ENCODE assay signal across 8 cellular contexts in the genomic region with DNA sequence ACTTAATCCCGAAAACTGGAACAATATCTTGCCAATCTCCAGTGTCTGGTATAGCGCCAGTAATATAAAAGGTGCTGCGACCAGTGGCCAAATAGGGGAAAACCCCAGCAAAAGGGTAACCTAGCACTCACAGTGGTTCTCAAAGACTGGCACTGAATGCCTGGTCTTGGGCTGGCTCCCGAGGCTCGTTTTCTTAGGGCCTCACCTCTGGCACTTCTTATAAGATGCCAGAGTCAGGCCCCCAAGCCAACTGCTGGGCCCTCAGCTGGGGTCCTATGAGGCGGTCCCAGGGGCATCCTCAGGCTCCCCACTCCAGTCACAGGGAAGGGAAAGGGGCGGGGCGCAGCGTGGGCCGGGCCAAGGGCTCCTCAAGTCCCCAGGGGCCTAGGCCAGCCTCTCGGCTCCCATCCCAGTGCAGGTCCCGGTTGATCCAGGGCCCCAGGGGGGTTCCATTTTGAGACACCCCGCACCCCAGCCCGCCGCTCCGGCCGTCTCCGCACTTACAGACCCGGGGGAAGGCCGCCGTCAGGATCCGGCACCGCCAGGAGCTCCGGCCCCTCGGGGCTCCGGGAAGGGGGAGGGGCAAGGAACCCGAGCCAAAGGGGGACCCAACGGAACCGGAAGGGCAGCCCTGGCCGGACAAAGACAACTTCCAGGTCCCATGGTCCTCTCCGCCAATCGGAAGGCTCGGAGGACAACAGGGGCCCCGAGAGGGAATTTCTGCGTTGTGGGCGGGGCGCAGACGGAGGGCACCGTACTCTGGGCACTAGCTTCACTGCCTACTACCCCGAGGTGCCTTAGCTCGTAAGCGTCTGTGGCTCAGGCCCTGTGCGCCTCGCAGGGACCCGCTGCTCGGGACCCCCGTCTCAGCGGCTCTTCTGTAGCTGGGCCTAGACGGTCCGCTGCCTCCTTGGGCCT. TPM values are rescaled to one million over a fixed set of nuclear protein-coding genes. Genes with fewer than 3 reads are reported as not detected.
A peak's percentile ranks its signal among the peaks of the same experiment; 100 is the strongest.
DNase-seq lines count a peak whose midpoint lies in the region; ATAC-seq and TF ChIP-seq lines count a peak whose summit lies in the region.

A gene with protein sequence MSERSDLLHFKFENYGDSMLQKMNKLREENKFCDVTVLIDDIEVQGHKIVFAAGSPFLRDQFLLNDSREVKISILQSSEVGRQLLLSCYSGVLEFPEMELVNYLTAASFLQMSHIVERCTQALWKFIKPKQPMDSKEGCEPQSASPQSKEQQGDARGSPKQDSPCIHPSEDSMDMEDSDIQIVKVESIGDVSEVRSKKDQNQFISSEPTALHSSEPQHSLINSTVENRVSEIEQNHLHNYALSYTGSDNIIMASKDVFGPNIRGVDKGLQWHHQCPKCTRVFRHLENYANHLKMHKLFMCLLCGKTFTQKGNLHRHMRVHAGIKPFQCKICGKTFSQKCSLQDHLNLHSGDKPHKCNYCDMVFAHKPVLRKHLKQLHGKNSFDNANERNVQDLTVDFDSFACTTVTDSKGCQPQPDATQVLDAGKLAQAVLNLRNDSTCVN (minus strand): TSS at position 580 of the 918 bp plus-strand sequence. CDS start 11,578 bp downstream, outside the sequence.

- DNase-seq in C1 segment of cervical spinal cord (lab: John Stamatoyannopoulos, UW) = peak; percentile 79 to 97 (median 94)
- peak; percentile 73 for DNase-seq in NCI-H526 treated with DMSO at 0.1 percent for 48 hours (lab: John Stamatoyannopoulos, UW)
- peak; percentile 89 for DNase-seq in activated CD4-positive, alpha-beta T cell treated with anti-CD3 and anti-CD28 coated beads, Interleukin-2, amount 10 ng/mL, durations not matched to agents 7 days and 5 days
- peak; percentile 95 for DNase-seq in dedifferentiated amniotic fluid mesenchymal stem cell (ENCODE audit: extremely low spot score)
- DNase-seq in stimulated activated CD4-positive, alpha-beta T cell treated with anti-CD3 and anti-CD28 coated beads, Interleukin-4, amount 100 ng/mL, for 24 hours = peak; percentile 93

- peak; percentile 21 to 40 for TF ChIP-seq RAD21 in liver (IDR thresholded peaks at IDR 0.05)

- CTCF ChIA-PET in activated CD4-positive, alpha-beta T cell treated with anti-CD3 and anti-CD28 coated beads, Interleukin-2, amount 10 ng/mL, durations not matched to agents 7 days and 5 days (lab: Charles Lee) = interaction anchor here (1.4 to 1.8 kb wide), 7 partner anchors 9 to 103 kb away, joined by 3 to 8 read pairs (median 7); a partner anchor contains a TSS

- no peaks in the 10 kb centered on the region for H3K9me3 Mint-ChIP-seq in activated CD4-positive, alpha-beta T cell treated with anti-CD3 and anti-CD28 coated beads, Interleukin-2, amount 10 ng/mL, durations not matched to agents 7 days and 5 days

- TF ChIP-seq CTCF in liver (IDR thresholded peaks at IDR 0.05; ENCODE audit: low read depth, low read length, missing input control) = no peak

- no peaks in the 10 kb centered on the region for H3K9me3 ChIP-seq in liver (ENCODE audit: control insufficient read depth in 4 of 4, low read length in 3 of 4)

- peak within 1 kb of the TSS; percentile 61 to 85 for H3K9ac ChIP-seq in liver (ENCODE audit: low read depth in 1 of 2, low read length in 2 of 2)

- H3K27ac ChIP-seq in liver (ENCODE audit: low read depth in 1 of 2, low read length in 2 of 2) = peak within 1 kb of the TSS; percentile 46 to 61

- H3K4me1 ChIP-seq in liver (ENCODE audit: control insufficient read depth in 4 of 4, insufficient read depth in 4 of 4, low read length in 3 of 4) = peaks cover 0 to 29% (median 20%) of the 10 kb centered on the region in 4 donors

- 1% methylated on average over 50 of the region's 50 CpGs for WGBS in liver

- peaks cover 17% of the 10 kb centered on the region for H3K4me1 Mint-ChIP-seq in activated CD4-positive, alpha-beta T cell treated with anti-CD3 and anti-CD28 coated beads, Interleukin-2, amount 10 ng/mL, durations not matched to agents 7 days and 5 days

- POLR2A ChIA-PET in activated CD4-positive, alpha-beta T cell treated with anti-CD3 and anti-CD28 coated beads, Interleukin-2, amount 10 ng/mL, durations not matched to agents 7 days and 5 days (lab: Charles Lee) = interaction anchor here (0.6 to 0.7 kb wide), 3 partner anchors 10 to 27 kb away, joined by 3 to 5 read pairs (median 3); a partner anchor contains a TSS

- no peaks in the 10 kb centered on the region for H3K27me3 ChIP-seq in liver (ENCODE audit: control insufficient read depth in 4 of 4, insufficient read depth in 4 of 4, low read length in 3 of 4)

- H3K4me3 ChIP-seq in liver (ENCODE audit: low read depth in 1 of 3, low read length in 3 of 3) = peak within 1 kb of the TSS; percentile 84 to 97 (median 93)

- H3K36me3 Mint-ChIP-seq in activated CD4-positive, alpha-beta T cell treated with anti-CD3 and anti-CD28 coated beads, Interleukin-2, amount 10 ng/mL, durations not matched to agents 7 days and 5 days (ENCODE audit: low read depth) = peaks cover 11% of the 10 kb centered on the region

- ATAC-seq in GM19351 (IDR thresholded peaks at IDR 0.05; ENCODE audit: unreplicated experiment) (peak; percentile 94), HG03520 (IDR thresholded peaks at IDR 0.05; ENCODE audit: unreplicated experiment) (peak; percentile 93)

- H3K27me3 Mint-ChIP-seq in activated CD4-positive, alpha-beta T cell treated with anti-CD3 and anti-CD28 coated beads, Interleukin-2, amount 10 ng/mL, durations not matched to agents 7 days and 5 days = no peaks in the 10 kb centered on the region

- peak within 1 kb of the TSS; percentile 94 for H3K27ac Mint-ChIP-seq in activated CD4-positive, alpha-beta T cell treated with anti-CD3 and anti-CD28 coated beads, Interleukin-2, amount 10 ng/mL, durations not matched to agents 7 days and 5 days

- H3K4me3 Mint-ChIP-seq in activated CD4-positive, alpha-beta T cell treated with anti-CD3 and anti-CD28 coated beads, Interleukin-2, amount 10 ng/mL, durations not matched to agents 7 days and 5 days = no peak within 1 kb of the TSS

- peaks cover 0 to under 1% (median 0%) of the 10 kb centered on the region in 4 donors for H3K36me3 ChIP-seq in liver (ENCODE audit: control insufficient read depth in 4 of 4, insufficient read depth in 3 of 4, low read depth in 1 of 4, low read length in 3 of 4)

TF ChIP-seq in liver, 16 proteins besides CTCF, POLR2A, EP300 and RAD21 (continues in another document):
- no peak for TF ChIP-seq FOXA1 (IDR thresholded peaks at IDR 0.05)
- TF ChIP-seq FOXA2 (IDR thresholded peaks at IDR 0.05) = no peak
- TF ChIP-seq, protein P1, sequence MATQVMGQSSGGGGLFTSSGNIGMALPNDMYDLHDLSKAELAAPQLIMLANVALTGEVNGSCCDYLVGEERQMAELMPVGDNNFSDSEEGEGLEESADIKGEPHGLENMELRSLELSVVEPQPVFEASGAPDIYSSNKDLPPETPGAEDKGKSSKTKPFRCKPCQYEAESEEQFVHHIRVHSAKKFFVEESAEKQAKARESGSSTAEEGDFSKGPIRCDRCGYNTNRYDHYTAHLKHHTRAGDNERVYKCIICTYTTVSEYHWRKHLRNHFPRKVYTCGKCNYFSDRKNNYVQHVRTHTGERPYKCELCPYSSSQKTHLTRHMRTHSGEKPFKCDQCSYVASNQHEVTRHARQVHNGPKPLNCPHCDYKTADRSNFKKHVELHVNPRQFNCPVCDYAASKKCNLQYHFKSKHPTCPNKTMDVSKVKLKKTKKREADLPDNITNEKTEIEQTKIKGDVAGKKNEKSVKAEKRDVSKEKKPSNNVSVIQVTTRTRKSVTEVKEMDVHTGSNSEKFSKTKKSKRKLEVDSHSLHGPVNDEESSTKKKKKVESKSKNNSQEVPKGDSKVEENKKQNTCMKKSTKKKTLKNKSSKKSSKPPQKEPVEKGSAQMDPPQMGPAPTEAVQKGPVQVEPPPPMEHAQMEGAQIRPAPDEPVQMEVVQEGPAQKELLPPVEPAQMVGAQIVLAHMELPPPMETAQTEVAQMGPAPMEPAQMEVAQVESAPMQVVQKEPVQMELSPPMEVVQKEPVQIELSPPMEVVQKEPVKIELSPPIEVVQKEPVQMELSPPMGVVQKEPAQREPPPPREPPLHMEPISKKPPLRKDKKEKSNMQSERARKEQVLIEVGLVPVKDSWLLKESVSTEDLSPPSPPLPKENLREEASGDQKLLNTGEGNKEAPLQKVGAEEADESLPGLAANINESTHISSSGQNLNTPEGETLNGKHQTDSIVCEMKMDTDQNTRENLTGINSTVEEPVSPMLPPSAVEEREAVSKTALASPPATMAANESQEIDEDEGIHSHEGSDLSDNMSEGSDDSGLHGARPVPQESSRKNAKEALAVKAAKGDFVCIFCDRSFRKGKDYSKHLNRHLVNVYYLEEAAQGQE (IDR thresholded peaks at IDR 0.05) = peak; percentile 53
- TF ChIP-seq SP1 (IDR thresholded peaks at IDR 0.05) = peak; percentile 62
- no peak for TF ChIP-seq NR2F2 (IDR thresholded peaks at IDR 0.05)
- TF ChIP-seq HNF4G (IDR thresholded peaks at IDR 0.05) = no peak
- TF ChIP-seq GABPA (IDR thresholded peaks at IDR 0.05 in 1 of 2, conservative IDR thresholded peaks at IDR 0.05 in 1 of 2) = peak; percentile 83 to 96
- peak; percentile 15 for TF ChIP-seq JUND (IDR thresholded peaks at IDR 0.05)
- TF ChIP-seq RXRA (IDR thresholded peaks at IDR 0.05) = peak; percentile 34 to 50
- TF ChIP-seq TAF1 (conservative IDR thresholded peaks at IDR 0.05) = peak; percentile 73
- TF ChIP-seq HNF4A (conservative IDR thresholded peaks at IDR 0.05) = peak; percentile 16 to 22
- peak; percentile 76 for TF ChIP-seq YY1 (IDR thresholded peaks at IDR 0.05)
- TF ChIP-seq, protein P2, sequence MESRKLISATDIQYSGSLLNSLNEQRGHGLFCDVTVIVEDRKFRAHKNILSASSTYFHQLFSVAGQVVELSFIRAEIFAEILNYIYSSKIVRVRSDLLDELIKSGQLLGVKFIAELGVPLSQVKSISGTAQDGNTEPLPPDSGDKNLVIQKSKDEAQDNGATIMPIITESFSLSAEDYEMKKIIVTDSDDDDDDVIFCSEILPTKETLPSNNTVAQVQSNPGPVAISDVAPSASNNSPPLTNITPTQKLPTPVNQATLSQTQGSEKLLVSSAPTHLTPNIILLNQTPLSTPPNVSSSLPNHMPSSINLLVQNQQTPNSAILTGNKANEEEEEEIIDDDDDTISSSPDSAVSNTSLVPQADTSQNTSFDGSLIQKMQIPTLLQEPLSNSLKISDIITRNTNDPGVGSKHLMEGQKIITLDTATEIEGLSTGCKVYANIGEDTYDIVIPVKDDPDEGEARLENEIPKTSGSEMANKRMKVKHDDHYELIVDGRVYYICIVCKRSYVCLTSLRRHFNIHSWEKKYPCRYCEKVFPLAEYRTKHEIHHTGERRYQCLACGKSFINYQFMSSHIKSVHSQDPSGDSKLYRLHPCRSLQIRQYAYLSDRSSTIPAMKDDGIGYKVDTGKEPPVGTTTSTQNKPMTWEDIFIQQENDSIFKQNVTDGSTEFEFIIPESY (IDR thresholded peaks at IDR 0.05) = peak; percentile 84
- TF ChIP-seq, protein P3, sequence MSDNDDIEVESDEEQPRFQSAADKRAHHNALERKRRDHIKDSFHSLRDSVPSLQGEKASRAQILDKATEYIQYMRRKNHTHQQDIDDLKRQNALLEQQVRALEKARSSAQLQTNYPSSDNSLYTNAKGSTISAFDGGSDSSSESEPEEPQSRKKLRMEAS (IDR thresholded peaks at IDR 0.05) = peak; percentile 54

RNA-seq across cellular contexts. Expression of the gene that starts here (rescaled TPM):
- 1 to 10 TPM; 7.3 to 9.6 TPM for total RNA-seq in activated CD4-positive, alpha-beta T cell treated with anti-CD3 and anti-CD28 coated beads, Interleukin-2, amount 10 ng/mL, durations not matched to agents 7 days and 5 days
- 1 to 10 TPM; 1.9 to 3.3 TPM for total RNA-seq in liver
- polyA plus RNA-seq in liver = under 1 TPM; 0.63 to 0.75 TPM

Comparison
In these comparisons a context has a peak if more than half of its experiments do, and no peak if none do; other contexts are left out.
1. Peak in every context shown above with its lines: DNase-seq, ATAC-seq, H3K4me3 ChIP-seq and H3K27ac ChIP-seq.